Comparison of ENCODE assay signal across 26 cellular contexts in the genomic region with DNA sequence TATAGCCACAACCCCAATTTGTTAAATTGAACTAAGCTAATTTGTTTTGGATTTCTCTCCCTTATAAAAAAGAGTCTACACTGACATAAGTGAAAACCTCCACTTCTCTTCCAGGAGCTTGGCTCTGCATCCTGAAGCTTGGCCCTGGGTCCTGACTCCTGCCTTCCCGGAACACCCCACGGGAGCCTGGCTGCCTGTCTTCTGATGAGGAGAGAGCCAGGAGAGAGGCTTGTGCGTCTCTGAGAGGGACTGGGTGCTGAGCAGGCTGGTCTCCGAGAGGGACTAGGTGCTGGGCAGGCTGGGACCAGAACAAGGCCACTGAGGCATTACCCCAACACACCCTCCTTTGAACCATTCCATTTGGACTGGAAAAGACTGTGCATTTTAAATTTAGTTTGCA.
"Had no signal": no experiment of that assay in that cellular context is flagged by ENCODE, and none has a peak within 500 bp of the region (broad histone marks: within the 10 kb centered on the region; RNA-seq: fewer than 3 reads in every experiment).

No MANE protein-coding gene starts in this region.

- H3K27me3 ChIP-seq: MG63 had no signal

- DNase-seq: activated CD4-positive, alpha-beta T cell treated with anti-CD3 and anti-CD28 coated beads for 4 hours; activated CD8-positive, alpha-beta memory T cell treated with anti-CD3 and anti-CD28 coated beads, Interleukin-2, amount 50 U/mL, for 4 hours; activated CD8-positive, alpha-beta T cell treated with anti-CD3 and anti-CD28 coated beads for 36 hours; activated gamma-delta T cell treated with Interleukin-2 at 50 U/mL for 16 hours; activated naive CD4-positive, alpha-beta T cell treated with anti-CD3 and anti-CD28 coated beads, Interleukin-2, amount 10 ng/mL, durations not matched to agents 7 days and 5 days; activated naive CD8-positive, alpha-beta T cell treated with anti-CD3 and anti-CD28 coated beads for 36 hours; activated T-cell treated with anti-CD3 and anti-CD28 coated beads, Interleukin-2, amount 50 U/mL, for 72 hours; MG63; MV-4-11; NCI-H1092 treated with DMSO at 0.1 percent for 48 hours; NCI-H1417 treated with DMSO at 0.1 percent for 48 hours; NCI-H1694; NCI-H2029 treated with DMSO at 0.1 percent for 48 hours; NCI-H345; NCI-H510A; NCI-H526 treated with DMSO at 0.1 percent for 48 hours; NK-92 treated with Interleukin-12 subunit alpha and Interleukin-12 subunit beta, amount 100 ng/mL, for 24 hours; OCI-M1; RPMI8226; SHP77 had no signal

- H3K4me2 ChIP-seq: KMS-11 had no signal

- H3K4me3 Mint-ChIP-seq: activated CD8-positive, alpha-beta T cell treated with anti-CD3 and anti-CD28 coated beads for 36 hours; activated naive CD4-positive, alpha-beta T cell treated with anti-CD3 and anti-CD28 coated beads, Interleukin-2, amount 10 ng/mL, durations not matched to agents 7 days and 5 days; activated naive CD8-positive, alpha-beta T cell treated with anti-CD3 and anti-CD28 coated beads for 36 hours; activated T-cell treated with anti-CD3 and anti-CD28 coated beads, Interleukin-2, amount 50 U/mL, for 72 hours; T-helper 1 cell treated with Interleukin-12 subunit alpha and Interleukin-12 subunit beta and Interleukin-4 antibody, amounts not matched to agents 30 μg/mL and 1 μg/mL, for 36 hours had no signal

- H3K36me3 ChIP-seq: MG63 had no signal

- H3K9me3 Mint-ChIP-seq: activated CD8-positive, alpha-beta T cell treated with anti-CD3 and anti-CD28 coated beads for 36 hours; activated naive CD4-positive, alpha-beta T cell treated with anti-CD3 and anti-CD28 coated beads, Interleukin-2, amount 10 ng/mL, durations not matched to agents 7 days and 5 days; activated naive CD8-positive, alpha-beta T cell treated with anti-CD3 and anti-CD28 coated beads for 36 hours; activated T-cell treated with anti-CD3 and anti-CD28 coated beads, Interleukin-2, amount 50 U/mL, for 72 hours; activated T-helper 2 cell treated with anti-CD3 and anti-CD28 coated beads, Interferon-gamma antibody, Interleukin-2, Interleukin-4, amounts not matched to agents 10 μg/mL and 5 μg/mL and 100 μg/mL, durations not matched to agents 14 hours and 24 hours and 36 hours; IgD-negative memory B cell; T-helper 1 cell treated with Interleukin-12 subunit alpha and Interleukin-12 subunit beta and Interleukin-4 antibody, amounts not matched to agents 30 μg/mL and 1 μg/mL, for 36 hours had no signal

- H3K36me3 Mint-ChIP-seq: activated naive CD4-positive, alpha-beta T cell treated with anti-CD3 and anti-CD28 coated beads, Interleukin-2, amount 10 ng/mL, durations not matched to agents 7 days and 5 days; activated naive CD8-positive, alpha-beta T cell treated with anti-CD3 and anti-CD28 coated beads for 36 hours; IgD-negative memory B cell had no signal

- H3K27ac ChIP-seq: KMS-11 had no signal

- H3K4me3 ChIP-seq: MG63 had no signal

- ATAC-seq: activated CD4-positive, CD25-positive, alpha-beta regulatory T cell treated with anti-CD3 and anti-CD28 coated beads, Interleukin-2, amount 50 U/mL, for 24 hours; activated CD8-positive, alpha-beta T cell treated with anti-CD3 and anti-CD28 coated beads for 36 hours; activated T-cell treated with anti-CD3 and anti-CD28 coated beads, Interleukin-2, amount 50 U/mL, for 72 hours; Panc1 had no signal

- H3K27ac Mint-ChIP-seq: activated CD8-positive, alpha-beta T cell treated with anti-CD3 and anti-CD28 coated beads for 36 hours; activated naive CD4-positive, alpha-beta T cell treated with anti-CD3 and anti-CD28 coated beads, Interleukin-2, amount 10 ng/mL, durations not matched to agents 7 days and 5 days; activated naive CD8-positive, alpha-beta T cell treated with anti-CD3 and anti-CD28 coated beads for 36 hours; activated T-cell treated with anti-CD3 and anti-CD28 coated beads, Interleukin-2, amount 50 U/mL, for 72 hours; activated T-helper 2 cell treated with anti-CD3 and anti-CD28 coated beads, Interferon-gamma antibody, Interleukin-2, Interleukin-4, amounts not matched to agents 10 μg/mL and 5 μg/mL and 100 μg/mL, durations not matched to agents 14 hours and 24 hours and 36 hours; T-helper 1 cell treated with Interleukin-12 subunit alpha and Interleukin-12 subunit beta and Interleukin-4 antibody, amounts not matched to agents 30 μg/mL and 1 μg/mL, for 36 hours had no signal

- H3K9me3 ChIP-seq: MG63 had no signal
